Comparison of ENCODE assay signal across 1 cellular context in the genomic region with DNA sequence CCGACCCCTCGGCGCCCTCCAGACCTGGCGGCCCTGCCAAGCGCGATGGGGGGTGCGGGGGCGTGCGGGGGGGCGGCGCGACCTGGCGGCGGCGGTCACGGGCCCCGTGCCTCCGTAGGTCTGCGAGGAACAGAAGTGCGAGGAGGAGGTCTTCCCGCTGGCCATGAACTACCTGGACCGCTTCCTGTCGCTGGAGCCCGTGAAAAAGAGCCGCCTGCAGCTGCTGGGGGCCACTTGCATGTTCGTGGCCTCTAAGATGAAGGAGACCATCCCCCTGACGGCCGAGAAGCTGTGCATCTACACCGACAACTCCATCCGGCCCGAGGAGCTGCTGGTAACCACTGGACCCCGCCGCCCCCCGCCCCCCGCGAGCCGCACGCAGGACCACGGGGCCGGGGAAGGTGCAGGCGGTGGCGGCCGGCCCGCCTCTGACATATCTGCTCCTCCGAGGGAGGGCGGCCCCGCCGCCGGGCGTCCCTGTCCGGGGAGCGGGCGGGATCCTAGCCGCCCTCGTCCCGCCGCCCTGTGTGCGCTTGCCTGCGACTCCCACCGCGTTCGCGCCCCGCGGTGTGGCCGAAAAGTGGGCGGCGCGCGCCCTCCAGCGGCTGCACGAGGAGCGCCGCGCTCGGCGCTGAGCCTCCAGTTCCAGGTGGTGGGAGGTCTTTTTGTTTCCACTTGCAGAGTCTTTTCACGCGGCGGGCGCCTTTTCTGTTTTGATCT.
TF ChIP-seq lines count a peak whose summit lies in the region.

No MANE protein-coding gene starts in this region.

TF ChIP-seq in liver, 16 proteins besides CTCF, POLR2A, EP300 and RAD21:
- TF ChIP-seq, protein P1, sequence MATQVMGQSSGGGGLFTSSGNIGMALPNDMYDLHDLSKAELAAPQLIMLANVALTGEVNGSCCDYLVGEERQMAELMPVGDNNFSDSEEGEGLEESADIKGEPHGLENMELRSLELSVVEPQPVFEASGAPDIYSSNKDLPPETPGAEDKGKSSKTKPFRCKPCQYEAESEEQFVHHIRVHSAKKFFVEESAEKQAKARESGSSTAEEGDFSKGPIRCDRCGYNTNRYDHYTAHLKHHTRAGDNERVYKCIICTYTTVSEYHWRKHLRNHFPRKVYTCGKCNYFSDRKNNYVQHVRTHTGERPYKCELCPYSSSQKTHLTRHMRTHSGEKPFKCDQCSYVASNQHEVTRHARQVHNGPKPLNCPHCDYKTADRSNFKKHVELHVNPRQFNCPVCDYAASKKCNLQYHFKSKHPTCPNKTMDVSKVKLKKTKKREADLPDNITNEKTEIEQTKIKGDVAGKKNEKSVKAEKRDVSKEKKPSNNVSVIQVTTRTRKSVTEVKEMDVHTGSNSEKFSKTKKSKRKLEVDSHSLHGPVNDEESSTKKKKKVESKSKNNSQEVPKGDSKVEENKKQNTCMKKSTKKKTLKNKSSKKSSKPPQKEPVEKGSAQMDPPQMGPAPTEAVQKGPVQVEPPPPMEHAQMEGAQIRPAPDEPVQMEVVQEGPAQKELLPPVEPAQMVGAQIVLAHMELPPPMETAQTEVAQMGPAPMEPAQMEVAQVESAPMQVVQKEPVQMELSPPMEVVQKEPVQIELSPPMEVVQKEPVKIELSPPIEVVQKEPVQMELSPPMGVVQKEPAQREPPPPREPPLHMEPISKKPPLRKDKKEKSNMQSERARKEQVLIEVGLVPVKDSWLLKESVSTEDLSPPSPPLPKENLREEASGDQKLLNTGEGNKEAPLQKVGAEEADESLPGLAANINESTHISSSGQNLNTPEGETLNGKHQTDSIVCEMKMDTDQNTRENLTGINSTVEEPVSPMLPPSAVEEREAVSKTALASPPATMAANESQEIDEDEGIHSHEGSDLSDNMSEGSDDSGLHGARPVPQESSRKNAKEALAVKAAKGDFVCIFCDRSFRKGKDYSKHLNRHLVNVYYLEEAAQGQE (IDR thresholded peaks at IDR 0.05): no peak
- TF ChIP-seq RXRA (IDR thresholded peaks at IDR 0.05) (no peak), JUND (IDR thresholded peaks at IDR 0.05) (no peak), SP1 (IDR thresholded peaks at IDR 0.05) (no peak), TAF1 (conservative IDR thresholded peaks at IDR 0.05) (no peak), YY1 (IDR thresholded peaks at IDR 0.05) (no peak), ATF3 (IDR thresholded peaks at IDR 0.05) (no peak), HNF4A (conservative IDR thresholded peaks at IDR 0.05) (no peak), FOXA1 (IDR thresholded peaks at IDR 0.05) (no peak), GABPA (IDR thresholded peaks at IDR 0.05 in 1 of 2, conservative IDR thresholded peaks at IDR 0.05 in 1 of 2) (no peak)
- TF ChIP-seq, protein P2, sequence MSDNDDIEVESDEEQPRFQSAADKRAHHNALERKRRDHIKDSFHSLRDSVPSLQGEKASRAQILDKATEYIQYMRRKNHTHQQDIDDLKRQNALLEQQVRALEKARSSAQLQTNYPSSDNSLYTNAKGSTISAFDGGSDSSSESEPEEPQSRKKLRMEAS (IDR thresholded peaks at IDR 0.05): no peak
- TF ChIP-seq, protein P3, sequence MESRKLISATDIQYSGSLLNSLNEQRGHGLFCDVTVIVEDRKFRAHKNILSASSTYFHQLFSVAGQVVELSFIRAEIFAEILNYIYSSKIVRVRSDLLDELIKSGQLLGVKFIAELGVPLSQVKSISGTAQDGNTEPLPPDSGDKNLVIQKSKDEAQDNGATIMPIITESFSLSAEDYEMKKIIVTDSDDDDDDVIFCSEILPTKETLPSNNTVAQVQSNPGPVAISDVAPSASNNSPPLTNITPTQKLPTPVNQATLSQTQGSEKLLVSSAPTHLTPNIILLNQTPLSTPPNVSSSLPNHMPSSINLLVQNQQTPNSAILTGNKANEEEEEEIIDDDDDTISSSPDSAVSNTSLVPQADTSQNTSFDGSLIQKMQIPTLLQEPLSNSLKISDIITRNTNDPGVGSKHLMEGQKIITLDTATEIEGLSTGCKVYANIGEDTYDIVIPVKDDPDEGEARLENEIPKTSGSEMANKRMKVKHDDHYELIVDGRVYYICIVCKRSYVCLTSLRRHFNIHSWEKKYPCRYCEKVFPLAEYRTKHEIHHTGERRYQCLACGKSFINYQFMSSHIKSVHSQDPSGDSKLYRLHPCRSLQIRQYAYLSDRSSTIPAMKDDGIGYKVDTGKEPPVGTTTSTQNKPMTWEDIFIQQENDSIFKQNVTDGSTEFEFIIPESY (IDR thresholded peaks at IDR 0.05): no peak
